ENCODE assay signal across 8 cellular contexts in genomic region chr22:31106651-31107205, GRCh38. TPM values are rescaled to one million over a fixed set of nuclear protein-coding genes. Genes with fewer than 3 reads are reported as not detected.
DNase-seq lines count a peak whose midpoint lies in the region; ATAC-seq, FAIRE-seq and TF ChIP-seq lines count a peak whose summit lies in the region.

No MANE protein-coding gene starts in this region.

- peak overlapping the region; percentile 77 for H3K4me2 ChIP-seq in keratinocyte (ENCODE audit: control insufficient read depth, extremely low read depth, insufficient read depth, low read depth, low read length)

- no peaks in the 10 kb centered on the region for H3K9me3 ChIP-seq in keratinocyte (ENCODE audit: control insufficient read depth, low read depth, low read length)
- H3K9me3 ChIP-seq in subcutaneous abdominal adipose tissue (ENCODE audit: control insufficient read depth in 5 of 5, low read length in 5 of 5): no peaks in the 10 kb centered on the region

- no peak for FAIRE-seq in keratinocyte (lab: Jason Lieb, UNC)
- no peak for FAIRE-seq in GM19239 (lab: Jason Lieb, UNC)

- DNase-seq in astrocyte of the cerebellum (ENCODE audit: low read depth) (no peak), keratinocyte (ENCODE audit: low read depth, low spot score) (no peak), GM19239 (ENCODE audit: insufficient read length, low spot score) (no peak), NCI-H524 treated with DMSO at 0.1 percent for 48 hours (lab: John Stamatoyannopoulos, UW) (no peak)
- no peak for DNase-seq in activated CD4-positive, CD25-positive, alpha-beta regulatory T cell treated with anti-CD3 and anti-CD28 coated beads, Interleukin-2, amount 50 U/mL, for 72 hours

- H3K27ac ChIP-seq in keratinocyte (ENCODE audit: control insufficient read depth, insufficient read depth, low read length) (peak overlapping the region; percentile 78), subcutaneous abdominal adipose tissue (ENCODE audit: low read depth, low read length) (peak overlapping the region; percentile 89)

- peak overlapping the region; percentile 80 for H2AFZ ChIP-seq in keratinocyte (ENCODE audit: control insufficient read depth, low read length)

- dilution Hi-C loops in keratinocyte (cut with MboI; ENCODE audit: extremely low pct_ligation_motif_present, low sequenced_read_pairs): no loop called here

- H3K79me2 ChIP-seq in keratinocyte (ENCODE audit: control insufficient read depth, insufficient read depth, low read length): no peaks in the 10 kb centered on the region

- H3K36me3 ChIP-seq in keratinocyte (ENCODE audit: control insufficient read depth in 2 of 2, extremely low read depth in 1 of 2, insufficient read depth in 2 of 2, low read length in 2 of 2) (peaks cover 18 to 23% of the 10 kb centered on the region in 2 experiments), subcutaneous abdominal adipose tissue (ENCODE audit: control insufficient read depth in 5 of 5, insufficient read depth in 5 of 5, low read length in 5 of 5) (peaks cover 0 to 32% (median 25%) of the 10 kb centered on the region in 5 donors)

- in situ Hi-C loops in astrocyte of the cerebellum (cut with HindIII; ENCODE audit: low sequenced_read_pairs): no loop called here

- TF ChIP-seq CTCF in astrocyte of the cerebellum (IDR thresholded peaks at IDR 0.05; ENCODE audit: low read depth, low read length, missing control alignments) (no peak), keratinocyte (optimal IDR thresholded peaks at IDR 0.05 in 1 of 3, IDR thresholded peaks at IDR 0.05 in 1 of 3, conservative IDR thresholded peaks at IDR 0.05 in 1 of 3; ENCODE audit: extremely low read depth in 1 of 3, insufficient read depth in 2 of 3, low read length in 3 of 3) (no peak)

- H3K4me1 ChIP-seq in keratinocyte (ENCODE audit: control insufficient read depth, extremely low read depth, insufficient read depth, low read length) (peaks cover 10% of the 10 kb centered on the region), subcutaneous abdominal adipose tissue (ENCODE audit: control insufficient read depth in 5 of 5, insufficient read depth in 5 of 5, low read length in 5 of 5) (peaks cover 3 to 42% (median 31%) of the 10 kb centered on the region in 5 donors)

- H3K4me3 ChIP-seq in astrocyte of the cerebellum (ENCODE audit: low read depth, low read length) (peak overlapping the region; percentile 76), keratinocyte (ENCODE audit: control insufficient read depth in 2 of 3, extremely low read depth in 1 of 3, insufficient read depth in 2 of 3, low read depth in 1 of 3, low read length in 3 of 3) (peak overlapping the region; percentile 34 to 61 (median 54)), subcutaneous abdominal adipose tissue (ENCODE audit: low read depth in 1 of 5, low read length in 5 of 5) (peak overlapping the region; percentile 69 to 82 (median 79))

- H3K9ac ChIP-seq in keratinocyte (ENCODE audit: control insufficient read depth, extremely low read depth, insufficient read depth, low read length) (peak overlapping the region; percentile 80), subcutaneous abdominal adipose tissue (ENCODE audit: low read length in 5 of 5) (peak overlapping the region; percentile 63 to 87 (median 79))

- peaks cover 14% of the 10 kb centered on the region for H4K20me1 ChIP-seq in keratinocyte (ENCODE audit: control insufficient read depth, extremely low read depth, insufficient read depth, low read length)

- H3K27me3 ChIP-seq in keratinocyte (ENCODE audit: control insufficient read depth, extremely low read depth, insufficient read depth, low read length): no peaks in the 10 kb centered on the region
- H3K27me3 ChIP-seq in subcutaneous abdominal adipose tissue (ENCODE audit: control insufficient read depth in 5 of 5, insufficient read depth in 4 of 5, low read length in 5 of 5): no peaks in the 10 kb centered on the region

- ATAC-seq in HG03571 (IDR thresholded peaks at IDR 0.05; ENCODE audit: unreplicated experiment) (peak; percentile 8), HG02588 (IDR thresholded peaks at IDR 0.05; ENCODE audit: unreplicated experiment) (no peak)

- H3K9me1 ChIP-seq in keratinocyte (ENCODE audit: control insufficient read depth, extremely low read depth, insufficient read depth, low read length): no peaks in the 10 kb centered on the region

RNA-seq across cellular contexts. Expression of gene SELENOM, which starts 0.6 kb away (rescaled TPM):
- 9.1 to 27.7 TPM (median 16.3 TPM) in 3 replicates for polyA plus RNA-seq in keratinocyte
- polyA plus RNA-seq in keratinocyte (2011; ENCODE audit: low read depth): 2.0 TPM
- polyA plus RNA-seq in keratinocyte (2011; cell fraction: cytosol; rRNA removed): 15.6 and 62.0 TPM in 2 replicates
- 21.0 and 31.3 TPM in 2 replicates for polyA plus RNA-seq in keratinocyte (2011; cell fraction: nucleus; rRNA removed)
- polyA plus RNA-seq in keratinocyte (2012; ENCODE audit: low replicate concordance): 20.2 and 23.6 TPM in 2 replicates
- polyA minus RNA-seq in keratinocyte: 2.7 to 13.0 TPM (median 4.8 TPM) in 3 replicates
- 29.4 TPM for polyA minus RNA-seq in keratinocyte (2011; cell fraction: cytosol; rRNA and poly(A)+ RNA removed)
- polyA minus RNA-seq in keratinocyte (2011; cell fraction: nucleus; rRNA and poly(A)+ RNA removed): 9.5 and 10.3 TPM in 2 replicates

RNA-seq across cellular contexts. Expression of gene INPP5J, which starts 16.0 kb away (rescaled TPM):
- 0.14 to 0.26 TPM (median 0.22 TPM) in 3 replicates for polyA plus RNA-seq in keratinocyte
- polyA plus RNA-seq in keratinocyte (2011; ENCODE audit: low read depth): 0.56 TPM
- 0.09 and 0.27 TPM in 2 replicates for polyA plus RNA-seq in keratinocyte (2011; cell fraction: cytosol; rRNA removed)
- polyA plus RNA-seq in keratinocyte (2011; cell fraction: nucleus; rRNA removed): 0.69 and 0.95 TPM in 2 replicates
- 0.46 and 0.72 TPM in 2 replicates for polyA plus RNA-seq in keratinocyte (2012; ENCODE audit: low replicate concordance)
- 0.33 to 1.8 TPM in 2 of 3 replicates, not detected in the other for polyA minus RNA-seq in keratinocyte
- polyA minus RNA-seq in keratinocyte (2011; cell fraction: cytosol; rRNA and poly(A)+ RNA removed): not detected
- polyA minus RNA-seq in keratinocyte (2011; cell fraction: nucleus; rRNA and poly(A)+ RNA removed): 0.32 TPM in 1 of 2 replicates, not detected in the other

RNA-seq across cellular contexts. Expression of gene SMTN, which starts 25.6 kb away (rescaled TPM):
- polyA plus RNA-seq in keratinocyte: 51.1 to 131 TPM (median 61.2 TPM) in 3 replicates
- 94.1 TPM for polyA plus RNA-seq in keratinocyte (2011; ENCODE audit: low read depth)
- 39.0 and 77.5 TPM in 2 replicates for polyA plus RNA-seq in keratinocyte (2011; cell fraction: cytosol; rRNA removed)
- polyA plus RNA-seq in keratinocyte (2011; cell fraction: nucleus; rRNA removed): 212 and 218 TPM in 2 replicates
- polyA plus RNA-seq in keratinocyte (2012; ENCODE audit: low replicate concordance): 49.4 and 178 TPM in 2 replicates
- 49.3 to 251 TPM (median 55.2 TPM) in 3 replicates for polyA minus RNA-seq in keratinocyte
- polyA minus RNA-seq in keratinocyte (2011; cell fraction: cytosol; rRNA and poly(A)+ RNA removed): 145 TPM
- 134 and 142 TPM in 2 replicates for polyA minus RNA-seq in keratinocyte (2011; cell fraction: nucleus; rRNA and poly(A)+ RNA removed)

RNA-seq across cellular contexts. Expression of gene PLA2G3, which starts 33.6 kb away (rescaled TPM):
- polyA plus RNA-seq in keratinocyte: 0.37 to 0.39 TPM (median 0.38 TPM) in 3 replicates
- 0.70 TPM for polyA plus RNA-seq in keratinocyte (2011; ENCODE audit: low read depth)
- polyA plus RNA-seq in keratinocyte (2011; cell fraction: cytosol; rRNA removed): 0.11 and 0.12 TPM in 2 replicates
- polyA plus RNA-seq in keratinocyte (2011; cell fraction: nucleus; rRNA removed): 0.34 and 0.53 TPM in 2 replicates
- polyA plus RNA-seq in keratinocyte (2012; ENCODE audit: low replicate concordance): 0.44 and 2.1 TPM in 2 replicates
- 0.46 to 0.59 TPM in 2 of 3 replicates, not detected in the other for polyA minus RNA-seq in keratinocyte
- polyA minus RNA-seq in keratinocyte (2011; cell fraction: cytosol; rRNA and poly(A)+ RNA removed): not detected
- polyA minus RNA-seq in keratinocyte (2011; cell fraction: nucleus; rRNA and poly(A)+ RNA removed): 0.21 TPM in 1 of 2 replicates, not detected in the other

RNA-seq across cellular contexts. Expression of gene RNF185, which starts 53.3 kb away (rescaled TPM):
- polyA plus RNA-seq in keratinocyte: 35.1 to 44.3 TPM (median 35.4 TPM) in 3 replicates
- polyA plus RNA-seq in keratinocyte (2011; ENCODE audit: low read depth): 14.5 TPM
- polyA plus RNA-seq in keratinocyte (2011; cell fraction: cytosol; rRNA removed): 28.0 and 37.6 TPM in 2 replicates
- 40.4 and 40.6 TPM in 2 replicates for polyA plus RNA-seq in keratinocyte (2011; cell fraction: nucleus; rRNA removed)
- polyA plus RNA-seq in keratinocyte (2012; ENCODE audit: low replicate concordance): 21.1 and 36.6 TPM in 2 replicates
- 19.9 to 33.9 TPM (median 27.0 TPM) in 3 replicates for polyA minus RNA-seq in keratinocyte
- 20.1 TPM for polyA minus RNA-seq in keratinocyte (2011; cell fraction: cytosol; rRNA and poly(A)+ RNA removed)
- 17.8 and 25.9 TPM in 2 replicates for polyA minus RNA-seq in keratinocyte (2011; cell fraction: nucleus; rRNA and poly(A)+ RNA removed)
